16 cellular contexts compared by ENCODE assay signal in the genomic region with DNA sequence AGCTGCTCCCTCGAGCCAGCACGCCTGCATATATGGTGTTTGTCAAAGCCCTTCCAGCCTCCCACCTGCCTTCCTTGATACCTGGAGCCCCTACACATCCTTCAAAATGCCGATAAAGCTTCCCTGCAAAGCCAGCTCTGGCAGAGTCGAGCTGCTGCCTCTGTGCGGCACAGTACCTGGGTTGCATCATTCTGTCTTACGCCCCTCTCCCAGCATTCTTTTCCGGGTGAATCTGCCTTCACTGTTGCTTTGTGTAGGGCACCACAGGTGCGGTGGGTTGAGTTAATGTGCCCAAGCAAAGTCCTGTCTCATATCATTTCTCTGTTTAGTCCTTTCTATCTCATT. TPM values are rescaled to one million over a fixed set of nuclear protein-coding genes. Genes with fewer than 3 reads are reported as not detected.
DNase-seq lines count a peak whose midpoint lies in the region; ATAC-seq, FAIRE-seq and TF ChIP-seq lines count a peak whose summit lies in the region.
"Had no signal": no experiment of that assay in that cellular context is flagged by ENCODE, and none has a peak within 500 bp of the region (broad histone marks: within the 10 kb centered on the region; RNA-seq: fewer than 3 reads in every experiment).

No MANE protein-coding gene starts in this region.

- H3K36me3 Mint-ChIP-seq in activated B cell treated with CpG ODN at 0.5 μM for 24 hours (ENCODE audit: low read depth) (no peaks in the 10 kb centered on the region), naive B cell (no peaks in the 10 kb centered on the region)
- H3K36me3 Mint-ChIP-seq: natural killer cell had no signal

- H3K4me3 ChIP-seq in A549: 0 out of 3 replicates have a peak overlapping the region, but pooled peaks have one; percentile 6
- no peak overlapping the region for H3K4me3 ChIP-seq in HCT116 (replicated peaks in 1 of 2; ENCODE audit: low read depth in 1 of 2, low read length in 2 of 2)
- H3K4me3 ChIP-seq: SJSA1, vagina had no signal

- CTCF ChIA-PET in A549 (lab: Yijun Ruan, JAX) (interaction anchor here (0.8 to 2.8 kb wide), 9 partner anchors 8 to 1109 kb away, joined by 3 to 11 read pairs (median 3); a partner anchor contains a TSS), HCT116 (lab: Charles Lee) (interaction anchor here (2.2 kb wide), 1 partner anchor 25 kb away, joined by 6 read pairs; no protein-coding TSS in a partner anchor), activated B cell treated with CpG ODN at 0.5 μM for 24 hours (lab: Charles Lee) (interaction anchor here (1.4 kb wide), 2 partner anchors 16 to 25 kb away, joined by 3 to 8 read pairs; no protein-coding TSS in a partner anchor)

- H3K9me3 Mint-ChIP-seq in activated B cell treated with CpG ODN at 0.5 μM for 24 hours (no peaks in the 10 kb centered on the region), naive B cell (peaks cover 0 to 6% (median 2%) of the 10 kb centered on the region in 7 donors)
- H3K9me3 Mint-ChIP-seq: activated CD8-positive, alpha-beta T cell treated with anti-CD3 and anti-CD28 coated beads for 36 hours; natural killer cell had no signal

- H3K36me3 ChIP-seq in HCT116 (ENCODE audit: control insufficient read depth in 1 of 2, insufficient read depth in 2 of 2, low read length in 2 of 2): no peaks in the 10 kb centered on the region
- H3K36me3 ChIP-seq: SJSA1, vagina had no signal

- peak overlapping the region in 1 of 2 experiments; percentile 17; a peak in 1 of 6 replicates for H3K27ac ChIP-seq in A549
- no peak overlapping the region for H3K27ac ChIP-seq in HCT116 (ENCODE audit: low read depth, low read length)
- H3K27ac ChIP-seq: SJSA1, vagina had no signal

- no peak for TF ChIP-seq POLR2A in A549 (IDR thresholded peaks at IDR 0.05; ENCODE audit: low read length)
- no peak for TF ChIP-seq POLR2A in HCT116 (IDR thresholded peaks at IDR 0.05; ENCODE audit: borderline replicate concordance, extremely low read depth, insufficient read depth, insufficient read length)

- RAD21 ChIA-PET in HCT116 (lab: Charles Lee; ENCODE audit: low non-redundant PET in 1 of 2, low total read pairs in 2 of 2, uncharacterized antibody in 2 of 2, unreplicated experiment in 2 of 2): no interaction called here

- ATAC-seq in A549: peak; percentile 55 to 57; a peak in 4 of 6 replicates
- ATAC-seq in HCT116: peak; percentile 30; the same call in 1 of the 2 replicates
- ATAC-seq in activated B cell treated with CpG ODN at 0.5 μM for 24 hours (ENCODE audit: low read depth): peak; percentile 6
- peak; percentile 6 to 9 for ATAC-seq in naive B cell (ENCODE audit: low read depth in 2 of 2)
- no peak for ATAC-seq in GM19463 (IDR thresholded peaks at IDR 0.05; ENCODE audit: unreplicated experiment)
- ATAC-seq: activated CD8-positive, alpha-beta T cell treated with anti-CD3 and anti-CD28 coated beads for 36 hours had no signal

- H4K20me1 ChIP-seq in HCT116 (ENCODE audit: insufficient read depth): no peaks in the 10 kb centered on the region

- no peak for FAIRE-seq in A549 (lab: Jason Lieb, UNC)

- POLR2A ChIA-PET in A549 (lab: Yijun Ruan, JAX) (no interaction called here), HCT116 (lab: Charles Lee) (no interaction called here), activated B cell treated with CpG ODN at 0.5 μM for 24 hours (lab: Charles Lee) (interaction anchor here (0.6 to 3.4 kb wide), 4 partner anchors 9 to 67 kb away, joined by 3 to 21 read pairs (median 4); no protein-coding TSS in a partner anchor)

- H3K4me2 ChIP-seq in A549 (peak overlapping the region; percentile 55), HCT116 (ENCODE audit: low read length) (no peak overlapping the region)

- H3K4me1 ChIP-seq in A549 (no peaks in the 10 kb centered on the region), HCT116 (ENCODE audit: control insufficient read depth in 1 of 2, insufficient read depth in 2 of 2, low read length in 2 of 2) (no peaks in the 10 kb centered on the region)
- H3K4me1 ChIP-seq: SJSA1 had no signal

- H3K4me3 Mint-ChIP-seq in activated B cell treated with CpG ODN at 0.5 μM for 24 hours (peak overlapping the region; percentile 62), naive B cell (peak overlapping the region; percentile 11 to 88 (median 74))
- H3K4me3 Mint-ChIP-seq: activated CD8-positive, alpha-beta T cell treated with anti-CD3 and anti-CD28 coated beads for 36 hours; natural killer cell had no signal

- TF ChIP-seq CTCF in A549 (IDR thresholded peaks at IDR 0.05) (no peak), HCT116 (IDR thresholded peaks at IDR 0.05 in 2 of 3, conservative IDR thresholded peaks at IDR 0.05 in 1 of 3; ENCODE audit: borderline replicate concordance in 1 of 3, insufficient read depth in 1 of 3, low read depth in 2 of 3, low read length in 2 of 3) (no peak), activated B cell treated with CpG ODN at 0.5 μM for 24 hours (IDR thresholded peaks at IDR 0.05) (no peak)

- no TSS peak for BruUV-seq in HCT116 (replicated peaks; lab: Mats Ljungman, UMichigan)

- DNase-seq in A549 (ENCODE audit: low read depth in 1 of 2, low spot score in 1 of 2) (no peak), HCT116 (ENCODE audit: low read depth, low spot score) (no peak), activated B cell treated with CpG ODN at 0.5 μM for 24 hours (no peak), naive B cell (no peak), NCI-H226 (no peak), middle frontal gyrus (ENCODE audit: extremely low spot score, low spot score) (no peak)
- DNase-seq in activated CD4-positive, alpha-beta T cell treated with anti-CD3 and anti-CD28 coated beads, Interleukin-2, amount 50 U/mL, for 4 hours: no peak
- DNase-seq: activated CD8-positive, alpha-beta T cell treated with anti-CD3 and anti-CD28 coated beads for 36 hours; left cardiac atrium; natural killer cell; NCI-H2081; right cardiac atrium had no signal

- H3K27me3 Mint-ChIP-seq in activated B cell treated with CpG ODN at 0.5 μM for 24 hours (peaks cover 3% of the 10 kb centered on the region), naive B cell (peaks cover 13 to 28% (median 19%) of the 10 kb centered on the region in 3 donors)

- H3K9ac ChIP-seq in HCT116 (ENCODE audit: low read length): no peak overlapping the region

- no peaks in the 10 kb centered on the region for H3K9me2 ChIP-seq in HCT116 (ENCODE audit: insufficient read depth)

- H3K27ac Mint-ChIP-seq in activated B cell treated with CpG ODN at 0.5 μM for 24 hours: peak overlapping the region; percentile 65
- peak overlapping the region in 3 of 6 donors; percentile 4 to 88 (median 68) for H3K27ac Mint-ChIP-seq in naive B cell
- H3K27ac Mint-ChIP-seq: activated CD8-positive, alpha-beta T cell treated with anti-CD3 and anti-CD28 coated beads for 36 hours; natural killer cell had no signal

- H3K4me1 Mint-ChIP-seq in activated B cell treated with CpG ODN at 0.5 μM for 24 hours: peaks cover 52% of the 10 kb centered on the region
- H3K4me1 Mint-ChIP-seq in naive B cell: peaks cover 27 to 73% (median 46%) of the 10 kb centered on the region in 3 donors

- 21% methylated on average over 8 of the region's 8 CpGs for WGBS in A549 (ENCODE audit: missing lambda C conversion rate)

- intact Hi-C loops in HCT116 (cut with micrococcal nuclease) (no loop called here), activated B cell treated with CpG ODN at 0.5 μM for 24 hours (cut with micrococcal nuclease) (loop anchor here (1.0 kb wide), 1 partner anchor 182 kb away; no protein-coding TSS in a partner anchor)

- TF ChIP-seq RAD21 in A549 (conservative IDR thresholded peaks at IDR 0.05 in 1 of 2, IDR thresholded peaks at IDR 0.05 in 1 of 2): no peak
- TF ChIP-seq RAD21 in HCT116 (IDR thresholded peaks at IDR 0.05; ENCODE audit: low read depth): no peak

- TF ChIP-seq EP300 in A549 (IDR thresholded peaks at IDR 0.05): no peak

- no peak overlapping the region for H2AFZ ChIP-seq in HCT116 (ENCODE audit: low read depth, low read length, poor library complexity, severe bottlenecking)

- no peaks in the 10 kb centered on the region for H3K79me2 ChIP-seq in HCT116 (ENCODE audit: insufficient read depth, low read length)

- peaks cover 27% of the 10 kb centered on the region; the same call in 1 of the 2 replicates for H3K27me3 ChIP-seq in HCT116 (ENCODE audit: insufficient read depth, low read length)
- H3K27me3 ChIP-seq: vagina had no signal

- H3K9me3 ChIP-seq in A549: peaks cover 9% of the 10 kb centered on the region; the same call in 1 of the 3 replicates
- no peaks in the 10 kb centered on the region; a peak in 1 of 4 replicates for H3K9me3 ChIP-seq in HCT116 (ENCODE audit: control insufficient read depth in 1 of 2, insufficient read depth in 1 of 2, low read depth in 1 of 2, low read length in 2 of 2)
- H3K9me3 ChIP-seq: SJSA1, vagina had no signal

TF ChIP-seq in A549, 52 proteins besides CTCF, POLR2A, EP300 and RAD21 (continues in another document):
- TF ChIP-seq NFE2L2 (conservative IDR thresholded peaks at IDR 0.05; ENCODE audit: low read length): no peak

TF ChIP-seq in HCT116, 20 proteins besides CTCF, POLR2A, EP300 and RAD21 (continues in another document):
- TF ChIP-seq ZFX (IDR thresholded peaks at IDR 0.05) (no peak), EGR1 (IDR thresholded peaks at IDR 0.05; ENCODE audit: low read depth) (no peak), JUND (IDR thresholded peaks at IDR 0.05) (no peak)

RNA-seq across cellular contexts. Expression of a gene that starts 8.6 kb away (rescaled TPM):
- polyA plus RNA-seq in A549 (2011; rRNA removed) (not detected in 2 replicates), A549 (2017; fragmentation: RNase III; extraction: RNeasy Plus Mini Kit Qiagen cat#74134 plus additional on column Dnase treatment) (not detected in 3 replicates), naive B cell (ENCODE audit: low read depth in 6 of 6) (under 1 TPM in 3 of 6 donors, not detected in 3; 0.06 to 0.69 (median 0.18) TPM)
- not detected in 2 replicates for polyA plus RNA-seq in A549 (2012; cell fraction: cytosol; rRNA removed)
- polyA plus RNA-seq in A549 (2012; cell fraction: nucleus; rRNA removed): not detected in 2 replicates
- not detected in 2 replicates for polyA minus RNA-seq in A549 (2011; rRNA and poly(A)+ RNA removed)
- total RNA-seq in HCT116 (2021; ENCODE audit: unreplicated experiment) (not detected), activated B cell treated with CpG ODN at 0.5 μM for 24 hours (0.09 and 0.29 TPM in 2 replicates)
- polyA plus RNA-seq in HCT116 (2012): not detected in 2 replicates
- total RNA-seq: activated CD8-positive, alpha-beta T cell treated with anti-CD3 and anti-CD28 coated beads for 36 hours; dermis microvascular lymphatic vessel endothelial cell; SJSA1 had no signal

RNA-seq across cellular contexts. Expression of a gene that starts 40.1 kb away (rescaled TPM):
- polyA plus RNA-seq in A549 (2011; rRNA removed) (not detected in 2 replicates), A549 (2017; fragmentation: RNase III; extraction: RNeasy Plus Mini Kit Qiagen cat#74134 plus additional on column Dnase treatment) (not detected in 3 replicates), naive B cell (ENCODE audit: low read depth in 6 of 6) (not detected)
- polyA plus RNA-seq in A549 (2012; cell fraction: cytosol; rRNA removed): not detected in 2 replicates
- not detected in 2 replicates for polyA plus RNA-seq in A549 (2012; cell fraction: nucleus; rRNA removed)
- polyA minus RNA-seq in A549 (2011; rRNA and poly(A)+ RNA removed): not detected in 2 replicates
- total RNA-seq in HCT116 (2021; ENCODE audit: unreplicated experiment) (not detected), activated B cell treated with CpG ODN at 0.5 μM for 24 hours (not detected in 2 replicates)
- not detected in 2 replicates for polyA plus RNA-seq in HCT116 (2012)
- total RNA-seq: activated CD8-positive, alpha-beta T cell treated with anti-CD3 and anti-CD28 coated beads for 36 hours; dermis microvascular lymphatic vessel endothelial cell; left cardiac atrium; natural killer cell; right cardiac atrium; SJSA1; vagina had no signal
- polyA plus RNA-seq: right cardiac atrium had no signal
